15 cellular contexts compared by ENCODE assay signal in genomic region chr6:32658268-32658897, GRCh38. TPM values are rescaled to one million over a fixed set of nuclear protein-coding genes. Genes with fewer than 3 reads are reported as not detected.
DNase-seq lines count a peak whose midpoint lies in the region; ATAC-seq, FAIRE-seq and TF ChIP-seq lines count a peak whose summit lies in the region.
"Had no signal": no experiment of that assay in that cellular context is flagged by ENCODE, and none has a peak within 500 bp of the region (broad histone marks: within the 10 kb centered on the region; RNA-seq: fewer than 3 reads in every experiment).

No MANE protein-coding gene starts in this region.

- H3K36me3 ChIP-seq in GM23338 (ENCODE audit: insufficient read depth): no peaks in the 10 kb centered on the region
- H3K36me3 ChIP-seq: BLaER1 had no signal

- TF ChIP-seq CTCF in GM23338 (conservative IDR thresholded peaks at IDR 0.05; ENCODE audit: low read depth in 2 of 2): no peak

- no peak overlapping the region for H3K4me2 ChIP-seq in GM23338
- H3K4me2 ChIP-seq: BLaER1 had no signal

- H4K20me1 ChIP-seq in GM23338 (replicated peaks; ENCODE audit: insufficient read depth): no peaks in the 10 kb centered on the region
- H4K20me1 ChIP-seq: BLaER1 had no signal

- no peaks in the 10 kb centered on the region for H3K9me2 ChIP-seq in GM23338 (ENCODE audit: insufficient read depth)

- H3K36me3 Mint-ChIP-seq in GM23338 (ENCODE audit: low read depth) (peaks cover 50% of the 10 kb centered on the region), T-helper 17 cell (ENCODE audit: low read depth) (peaks cover 4% of the 10 kb centered on the region), naive B cell (peaks cover 46 to 73% of the 10 kb centered on the region in 2 donors)

- H3K27me3 Mint-ChIP-seq in GM23338 (ENCODE audit: insufficient read depth, low read depth, poor library complexity): peaks cover 3% of the 10 kb centered on the region
- no peaks in the 10 kb centered on the region for H3K27me3 Mint-ChIP-seq in T-helper 17 cell
- H3K27me3 Mint-ChIP-seq in naive B cell: no peaks in the 10 kb centered on the region

- H3K27ac Mint-ChIP-seq in GM23338 (peak overlapping the region; percentile 77; the same call in 1 of the 2 replicates), T-helper 17 cell (peak overlapping the region; percentile 34), naive B cell (peak overlapping the region; percentile 68 to 100 (median 95))

- no peak for ATAC-seq in GM23338
- ATAC-seq in T-helper 17 cell: no peak
- peak; percentile 20 to 22 for ATAC-seq in naive B cell (ENCODE audit: low read depth in 2 of 2)
- ATAC-seq in GM21786 (IDR thresholded peaks at IDR 0.05; ENCODE audit: unreplicated experiment): no peak

- no peak overlapping the region for H3K4me3 ChIP-seq in GM23338
- H3K4me3 ChIP-seq: BLaER1 had no signal

- no peaks in the 10 kb centered on the region for H3K4me1 ChIP-seq in GM23338 (ENCODE audit: insufficient read depth)

- peak; percentile 94 for TF ChIP-seq POLR2A in GM12891 (IDR thresholded peaks at IDR 0.05; ENCODE audit: low read depth, low read length)

- DNase-seq in GM12891 (ENCODE audit: insufficient read length, low spot score) (no peak), GM23338 (ENCODE audit: low spot score) (no peak), T-helper 17 cell (no peak), naive B cell (no peak), NCI-H345 treated with DMSO at 0.1 percent for 48 hours (lab: John Stamatoyannopoulos, UW; ENCODE audit: unreplicated experiment) (no peak), pons (ENCODE audit: low spot score) (no peak), caudate nucleus (lab: John Stamatoyannopoulos, UW) (no peak)
- DNase-seq: Kasumi-1, NCI-H1417, NCI-H2029, NCI-H510A treated with DMSO at 0.1 percent for 48 hours, SIG-M5 had no signal

- no peak overlapping the region for H3K27ac ChIP-seq in GM23338 (ENCODE audit: low read depth)
- H3K27ac ChIP-seq in caudate nucleus (ENCODE audit: low read depth, low read length): no peak overlapping the region
- H3K27ac ChIP-seq: BLaER1 had no signal

- H3K4me1 Mint-ChIP-seq in GM23338: peaks cover 41% of the 10 kb centered on the region
- H3K4me1 Mint-ChIP-seq in T-helper 17 cell: peaks cover 10% of the 10 kb centered on the region
- peaks cover 74 to 85% (median 75%) of the 10 kb centered on the region in 3 donors for H3K4me1 Mint-ChIP-seq in naive B cell

- no peaks in the 10 kb centered on the region for H3K9me3 ChIP-seq in T-helper 17 cell (ENCODE audit: control insufficient read depth, low read length, poor library complexity, severe bottlenecking)
- H3K9me3 ChIP-seq: BLaER1 had no signal

- H3F3A ChIP-seq in GM23338 (replicated peaks; ENCODE audit: low read depth): no peaks in the 10 kb centered on the region

- H3K4me3 Mint-ChIP-seq in GM23338 (no peak overlapping the region), T-helper 17 cell (no peak overlapping the region), naive B cell (peak overlapping the region in 7 of 8 donors; percentile 30 to 99 (median 87))

- H3K79me2 ChIP-seq in GM23338 (replicated peaks; ENCODE audit: insufficient read depth): no peaks in the 10 kb centered on the region

- H3K27me3 ChIP-seq in GM23338 (ENCODE audit: insufficient read depth): peaks cover 4% of the 10 kb centered on the region
- H3K27me3 ChIP-seq: BLaER1 had no signal

- FAIRE-seq in GM12891 (lab: Jason Lieb, UNC): peak; percentile 84

- no peak overlapping the region for H2AFZ ChIP-seq in GM23338

- H3K9me3 Mint-ChIP-seq in GM23338 (no peaks in the 10 kb centered on the region), naive B cell (peaks cover 0 to 16% (median 0%) of the 10 kb centered on the region in 7 donors)

TF ChIP-seq in GM12891, 5 proteins besides CTCF, POLR2A, EP300 and RAD21:
- TF ChIP-seq POU2F2 (IDR thresholded peaks at IDR 0.05; ENCODE audit: low read depth, low read length) (peak; percentile 11; the same call in 1 of the 2 replicates), POLR2AphosphoS5 (IDR thresholded peaks at IDR 0.05; ENCODE audit: low read depth, low read length) (peak; percentile 92), TAF1 (IDR thresholded peaks at IDR 0.05; ENCODE audit: low read depth, low read length) (no peak)
TF ChIP-seq in GM12891: peak in this region for 2.

TF ChIP-seq in GM23338, 12 proteins besides CTCF, POLR2A, EP300 and RAD21 (continues in another document):
- no peak for TF ChIP-seq REST (IDR thresholded peaks at IDR 0.05; ENCODE audit: unreplicated experiment)
- no peak for TF ChIP-seq JUNB (IDR thresholded peaks at IDR 0.05; ENCODE audit: unreplicated experiment)
- no peak for TF ChIP-seq ZNF331 (CRISPR knock-in tag; IDR thresholded peaks at IDR 0.05; ENCODE audit: low read depth)

RNA-seq across cellular contexts. Expression of gene HLA-DQB1, which starts 8.1 kb away (rescaled TPM):
- 616 TPM for polyA plus RNA-seq in GM12891 (2012; ENCODE audit: low read depth, missing spikeins)
- 4.6 and 5.7 TPM in 2 replicates for total RNA-seq in GM23338 (2014; rRNA removed; shearing (Covaris generic))
- 6.5 and 17.3 TPM in 2 replicates for polyA plus RNA-seq in GM23338 (2016; fragmentation: Nextera tagmentation; extraction: Ambion mirVana)
- total RNA-seq in T-helper 17 cell: 10 to 100 TPM; 15.7 to 16.2 TPM
- 1,000 to 10,000 TPM in 5 of 6 donors, 100 to 1,000 TPM in 1; 140 to 2,258 (median 1,433) TPM for polyA plus RNA-seq in naive B cell (ENCODE audit: low read depth in 6 of 6)
- total RNA-seq: H4 had no signal

RNA-seq across cellular contexts. Expression of gene HLA-DQA1, which starts 21.2 kb away (rescaled TPM):
- polyA plus RNA-seq in GM12891 (2012; ENCODE audit: low read depth, missing spikeins): 1,375 TPM
- not detected in 2 replicates for total RNA-seq in GM23338 (2014; rRNA removed; shearing (Covaris generic))
- 0.42 and 0.49 TPM in 2 replicates for polyA plus RNA-seq in GM23338 (2016; fragmentation: Nextera tagmentation; extraction: Ambion mirVana)
- total RNA-seq in T-helper 17 cell: 10 to 100 TPM; 18.2 to 21.5 TPM
- 1,000 to 10,000 TPM in 2 of 6 donors, 100 to 1,000 TPM in 4; 309 to 1,253 (median 783) TPM for polyA plus RNA-seq in naive B cell (ENCODE audit: low read depth in 6 of 6)
- total RNA-seq: H4 had no signal

Comparison
In these comparisons a context has a peak if more than half of its experiments do, and no peak if none do; other contexts are left out.
1. ATAC-seq: peak in naive B cell (2 of 2); none in GM23338 (single experiment), T-helper 17 cell (single experiment) and GM21786 (single experiment).
2. H3K27ac Mint-ChIP-seq: peak in every context shown above with its lines; median percentile 95 in naive B cell; 77 in GM23338; 34 in T-helper 17 cell.
3. H3K4me3 Mint-ChIP-seq: peak in naive B cell (7 of 8); none in GM23338 (single experiment) and T-helper 17 cell (single experiment).
4. RNA of gene HLA-DQA1, which starts 21.2 kb away (total RNA-seq): 18.2 to 21.5 TPM in T-helper 17 cell; not detected in GM23338; every median in the first group is over 10 times any median in the second.